1 cellular context compared by ENCODE assay signal in genomic region chr3:42581709-42582473, GRCh38.
TF ChIP-seq lines count a peak whose summit lies in the region.

A gene with protein sequence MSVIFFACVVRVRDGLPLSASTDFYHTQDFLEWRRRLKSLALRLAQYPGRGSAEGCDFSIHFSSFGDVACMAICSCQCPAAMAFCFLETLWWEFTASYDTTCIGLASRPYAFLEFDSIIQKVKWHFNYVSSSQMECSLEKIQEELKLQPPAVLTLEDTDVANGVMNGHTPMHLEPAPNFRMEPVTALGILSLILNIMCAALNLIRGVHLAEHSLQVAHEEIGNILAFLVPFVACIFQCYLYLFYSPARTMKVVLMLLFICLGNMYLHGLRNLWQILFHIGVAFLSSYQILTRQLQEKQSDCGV (minus strand): TSS chr3:42581967. CDS start chr3:42569046, 12,921 bp downstream.

TF ChIP-seq in K562, 482 proteins besides CTCF, POLR2A, EP300 and RAD21 (continued from another document and continues in another):
- TF ChIP-seq, protein P1, sequence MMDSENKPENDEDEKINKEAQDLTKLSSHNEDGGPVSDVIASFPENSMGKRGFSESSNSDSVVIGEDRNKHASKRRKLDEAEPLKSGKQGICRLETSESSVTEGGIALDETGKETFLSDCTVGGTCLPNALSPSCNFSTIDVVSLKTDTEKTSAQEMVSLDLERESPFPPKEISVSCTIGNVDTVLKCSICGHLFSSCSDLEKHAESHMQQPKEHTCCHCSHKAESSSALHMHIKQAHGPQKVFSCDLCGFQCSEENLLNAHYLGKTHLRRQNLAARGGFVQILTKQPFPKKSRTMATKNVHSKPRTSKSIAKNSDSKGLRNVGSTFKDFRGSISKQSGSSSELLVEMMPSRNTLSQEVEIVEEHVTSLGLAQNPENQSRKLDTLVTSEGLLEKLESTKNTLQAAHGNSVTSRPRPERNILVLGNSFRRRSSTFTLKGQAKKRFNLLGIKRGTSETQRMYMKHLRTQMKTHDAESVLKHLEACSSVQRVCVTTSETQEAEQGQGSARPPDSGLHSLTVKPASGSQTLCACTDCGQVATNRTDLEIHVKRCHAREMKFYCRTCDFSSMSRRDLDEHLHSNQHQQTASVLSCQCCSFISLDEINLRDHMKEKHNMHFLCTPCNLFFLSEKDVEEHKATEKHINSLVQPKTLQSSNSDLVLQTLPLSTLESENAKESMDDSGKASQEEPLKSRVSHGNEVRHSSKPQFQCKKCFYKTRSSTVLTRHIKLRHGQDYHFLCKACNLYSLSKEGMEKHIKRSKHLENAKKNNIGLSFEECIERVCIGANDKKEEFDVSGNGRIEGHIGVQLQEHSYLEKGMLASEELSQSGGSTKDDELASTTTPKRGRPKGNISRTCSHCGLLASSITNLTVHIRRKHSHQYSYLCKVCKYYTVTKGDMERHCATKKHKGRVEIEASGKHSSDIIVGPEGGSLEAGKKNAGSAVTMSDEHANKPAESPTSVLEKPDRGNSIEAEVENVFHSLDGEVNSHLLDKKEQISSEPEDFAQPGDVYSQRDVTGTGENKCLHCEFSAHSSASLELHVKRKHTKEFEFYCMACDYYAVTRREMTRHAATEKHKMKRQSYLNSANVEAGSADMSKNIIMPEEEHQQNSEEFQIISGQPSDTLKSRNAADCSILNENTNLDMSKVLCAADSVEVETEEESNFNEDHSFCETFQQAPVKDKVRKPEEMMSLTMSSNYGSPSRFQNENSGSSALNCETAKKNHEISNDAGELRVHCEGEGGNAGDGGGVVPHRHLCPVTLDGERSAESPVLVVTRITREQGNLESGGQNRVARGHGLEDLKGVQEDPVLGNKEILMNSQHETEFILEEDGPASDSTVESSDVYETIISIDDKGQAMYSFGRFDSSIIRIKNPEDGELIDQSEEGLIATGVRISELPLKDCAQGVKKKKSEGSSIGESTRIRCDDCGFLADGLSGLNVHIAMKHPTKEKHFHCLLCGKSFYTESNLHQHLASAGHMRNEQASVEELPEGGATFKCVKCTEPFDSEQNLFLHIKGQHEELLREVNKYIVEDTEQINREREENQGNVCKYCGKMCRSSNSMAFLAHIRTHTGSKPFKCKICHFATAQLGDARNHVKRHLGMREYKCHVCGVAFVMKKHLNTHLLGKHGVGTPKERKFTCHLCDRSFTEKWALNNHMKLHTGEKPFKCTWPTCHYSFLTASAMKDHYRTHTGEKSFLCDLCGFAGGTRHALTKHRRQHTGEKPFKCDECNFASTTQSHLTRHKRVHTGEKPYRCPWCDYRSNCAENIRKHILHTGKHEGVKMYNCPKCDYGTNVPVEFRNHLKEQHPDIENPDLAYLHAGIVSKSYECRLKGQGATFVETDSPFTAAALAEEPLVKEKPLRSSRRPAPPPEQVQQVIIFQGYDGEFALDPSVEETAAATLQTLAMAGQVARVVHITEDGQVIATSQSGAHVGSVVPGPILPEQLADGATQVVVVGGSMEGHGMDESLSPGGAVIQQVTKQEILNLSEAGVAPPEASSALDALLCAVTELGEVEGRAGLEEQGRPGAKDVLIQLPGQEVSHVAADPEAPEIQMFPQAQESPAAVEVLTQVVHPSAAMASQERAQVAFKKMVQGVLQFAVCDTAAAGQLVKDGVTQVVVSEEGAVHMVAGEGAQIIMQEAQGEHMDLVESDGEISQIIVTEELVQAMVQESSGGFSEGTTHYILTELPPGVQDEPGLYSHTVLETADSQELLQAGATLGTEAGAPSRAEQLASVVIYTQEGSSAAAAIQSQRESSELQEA (IDR thresholded peaks at IDR 0.05; ENCODE audit: low read depth) = no peak
- no peak for TF ChIP-seq THAP7 (CRISPR knock-in tag; IDR thresholded peaks at IDR 0.05)
- TF ChIP-seq ZNF212 (CRISPR knock-in tag; IDR thresholded peaks at IDR 0.05) = no peak
- TF ChIP-seq CTCFL (IDR thresholded peaks at IDR 0.05; ENCODE audit: borderline replicate concordance, insufficient read depth, low read depth, low read length, poor library complexity, severe bottlenecking) = peak; percentile 90
- TF ChIP-seq, protein P2, sequence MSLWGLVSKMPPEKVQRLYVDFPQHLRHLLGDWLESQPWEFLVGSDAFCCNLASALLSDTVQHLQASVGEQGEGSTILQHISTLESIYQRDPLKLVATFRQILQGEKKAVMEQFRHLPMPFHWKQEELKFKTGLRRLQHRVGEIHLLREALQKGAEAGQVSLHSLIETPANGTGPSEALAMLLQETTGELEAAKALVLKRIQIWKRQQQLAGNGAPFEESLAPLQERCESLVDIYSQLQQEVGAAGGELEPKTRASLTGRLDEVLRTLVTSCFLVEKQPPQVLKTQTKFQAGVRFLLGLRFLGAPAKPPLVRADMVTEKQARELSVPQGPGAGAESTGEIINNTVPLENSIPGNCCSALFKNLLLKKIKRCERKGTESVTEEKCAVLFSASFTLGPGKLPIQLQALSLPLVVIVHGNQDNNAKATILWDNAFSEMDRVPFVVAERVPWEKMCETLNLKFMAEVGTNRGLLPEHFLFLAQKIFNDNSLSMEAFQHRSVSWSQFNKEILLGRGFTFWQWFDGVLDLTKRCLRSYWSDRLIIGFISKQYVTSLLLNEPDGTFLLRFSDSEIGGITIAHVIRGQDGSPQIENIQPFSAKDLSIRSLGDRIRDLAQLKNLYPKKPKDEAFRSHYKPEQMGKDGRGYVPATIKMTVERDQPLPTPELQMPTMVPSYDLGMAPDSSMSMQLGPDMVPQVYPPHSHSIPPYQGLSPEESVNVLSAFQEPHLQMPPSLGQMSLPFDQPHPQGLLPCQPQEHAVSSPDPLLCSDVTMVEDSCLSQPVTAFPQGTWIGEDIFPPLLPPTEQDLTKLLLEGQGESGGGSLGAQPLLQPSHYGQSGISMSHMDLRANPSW (CRISPR knock-in tag; IDR thresholded peaks at IDR 0.05) = no peak; the same call in 1 of the 2 replicates
- no peak for TF ChIP-seq ZNF274 (IDR thresholded peaks at IDR 0.05; ENCODE audit: borderline replicate concordance, low read depth, low read length)
- no peak for TF ChIP-seq ATF4 (CRISPR knock-in tag; IDR thresholded peaks at IDR 0.05)
- no peak for TF ChIP-seq HSF4 (CRISPR knock-in tag; IDR thresholded peaks at IDR 0.05; ENCODE audit: borderline replicate concordance)
- no peak; the same call in 1 of the 2 replicates for TF ChIP-seq NCOA6 (IDR thresholded peaks at IDR 0.05)
- TF ChIP-seq GTF2E2 (tag; IDR thresholded peaks at IDR 0.05) = 0 out of 2 replicates have a peak, but pooled peaks have one; percentile 84
- TF ChIP-seq ZNF174 (CRISPR knock-in tag; IDR thresholded peaks at IDR 0.05) = no peak
- TF ChIP-seq HNRNPL (IDR thresholded peaks at IDR 0.05; ENCODE audit: low read depth, low read length) = peak; percentile 33
- TF ChIP-seq TAF9B (IDR thresholded peaks at IDR 0.05; ENCODE audit: partially characterized antibody) = peak; percentile 78
- peak; percentile 60 to 89; a peak in 2 of 4 replicates for TF ChIP-seq SIN3A (IDR thresholded peaks at IDR 0.05; ENCODE audit: borderline replicate concordance in 2 of 2, control insufficient read depth in 1 of 2, low read depth in 2 of 2, low read length in 2 of 2)
- no peak for TF ChIP-seq TSC22D4 (tag; IDR thresholded peaks at IDR 0.05)
- peak; percentile 94 for TF ChIP-seq RBM25 (IDR thresholded peaks at IDR 0.05; ENCODE audit: low read depth, low read length, severe bottlenecking)
- peak; percentile 56; the same call in 1 of the 2 replicates for TF ChIP-seq ZBTB7A (IDR thresholded peaks at IDR 0.05; ENCODE audit: borderline replicate concordance, control insufficient read depth, low read depth, low read length)
- TF ChIP-seq, protein P3, sequence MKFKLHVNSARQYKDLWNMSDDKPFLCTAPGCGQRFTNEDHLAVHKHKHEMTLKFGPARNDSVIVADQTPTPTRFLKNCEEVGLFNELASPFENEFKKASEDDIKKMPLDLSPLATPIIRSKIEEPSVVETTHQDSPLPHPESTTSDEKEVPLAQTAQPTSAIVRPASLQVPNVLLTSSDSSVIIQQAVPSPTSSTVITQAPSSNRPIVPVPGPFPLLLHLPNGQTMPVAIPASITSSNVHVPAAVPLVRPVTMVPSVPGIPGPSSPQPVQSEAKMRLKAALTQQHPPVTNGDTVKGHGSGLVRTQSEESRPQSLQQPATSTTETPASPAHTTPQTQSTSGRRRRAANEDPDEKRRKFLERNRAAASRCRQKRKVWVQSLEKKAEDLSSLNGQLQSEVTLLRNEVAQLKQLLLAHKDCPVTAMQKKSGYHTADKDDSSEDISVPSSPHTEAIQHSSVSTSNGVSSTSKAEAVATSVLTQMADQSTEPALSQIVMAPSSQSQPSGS (CRISPR knock-in tag; IDR thresholded peaks at IDR 0.05) = no peak
- TF ChIP-seq ZNF239 (CRISPR knock-in tag; IDR thresholded peaks at IDR 0.05) = no peak; the same call in 1 of the 2 replicates
- TF ChIP-seq, protein P4, sequence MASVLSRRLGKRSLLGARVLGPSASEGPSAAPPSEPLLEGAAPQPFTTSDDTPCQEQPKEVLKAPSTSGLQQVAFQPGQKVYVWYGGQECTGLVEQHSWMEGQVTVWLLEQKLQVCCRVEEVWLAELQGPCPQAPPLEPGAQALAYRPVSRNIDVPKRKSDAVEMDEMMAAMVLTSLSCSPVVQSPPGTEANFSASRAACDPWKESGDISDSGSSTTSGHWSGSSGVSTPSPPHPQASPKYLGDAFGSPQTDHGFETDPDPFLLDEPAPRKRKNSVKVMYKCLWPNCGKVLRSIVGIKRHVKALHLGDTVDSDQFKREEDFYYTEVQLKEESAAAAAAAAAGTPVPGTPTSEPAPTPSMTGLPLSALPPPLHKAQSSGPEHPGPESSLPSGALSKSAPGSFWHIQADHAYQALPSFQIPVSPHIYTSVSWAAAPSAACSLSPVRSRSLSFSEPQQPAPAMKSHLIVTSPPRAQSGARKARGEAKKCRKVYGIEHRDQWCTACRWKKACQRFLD (CRISPR knock-in tag; IDR thresholded peaks at IDR 0.05) = peak; percentile 60
- TF ChIP-seq ZNF197 (CRISPR knock-in tag; IDR thresholded peaks at IDR 0.05; ENCODE audit: low read depth) = peak; percentile 79
- TF ChIP-seq, protein P5, sequence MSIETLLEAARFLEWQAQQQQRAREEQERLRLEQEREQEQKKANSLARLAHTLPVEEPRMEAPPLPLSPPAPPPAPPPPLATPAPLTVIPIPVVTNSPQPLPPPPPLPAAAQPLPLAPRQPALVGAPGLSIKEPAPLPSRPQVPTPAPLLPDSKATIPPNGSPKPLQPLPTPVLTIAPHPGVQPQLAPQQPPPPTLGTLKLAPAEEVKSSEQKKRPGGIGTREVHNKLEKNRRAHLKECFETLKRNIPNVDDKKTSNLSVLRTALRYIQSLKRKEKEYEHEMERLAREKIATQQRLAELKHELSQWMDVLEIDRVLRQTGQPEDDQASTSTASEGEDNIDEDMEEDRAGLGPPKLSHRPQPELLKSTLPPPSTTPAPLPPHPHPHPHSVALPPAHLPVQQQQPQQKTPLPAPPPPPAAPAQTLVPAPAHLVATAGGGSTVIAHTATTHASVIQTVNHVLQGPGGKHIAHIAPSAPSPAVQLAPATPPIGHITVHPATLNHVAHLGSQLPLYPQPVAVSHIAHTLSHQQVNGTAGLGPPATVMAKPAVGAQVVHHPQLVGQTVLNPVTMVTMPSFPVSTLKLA (conservative IDR thresholded peaks at IDR 0.05) = peak; percentile 97 to 99
- no peak for TF ChIP-seq NR3C1 (CRISPR knock-in tag; IDR thresholded peaks at IDR 0.05)
- TF ChIP-seq, protein P6, sequence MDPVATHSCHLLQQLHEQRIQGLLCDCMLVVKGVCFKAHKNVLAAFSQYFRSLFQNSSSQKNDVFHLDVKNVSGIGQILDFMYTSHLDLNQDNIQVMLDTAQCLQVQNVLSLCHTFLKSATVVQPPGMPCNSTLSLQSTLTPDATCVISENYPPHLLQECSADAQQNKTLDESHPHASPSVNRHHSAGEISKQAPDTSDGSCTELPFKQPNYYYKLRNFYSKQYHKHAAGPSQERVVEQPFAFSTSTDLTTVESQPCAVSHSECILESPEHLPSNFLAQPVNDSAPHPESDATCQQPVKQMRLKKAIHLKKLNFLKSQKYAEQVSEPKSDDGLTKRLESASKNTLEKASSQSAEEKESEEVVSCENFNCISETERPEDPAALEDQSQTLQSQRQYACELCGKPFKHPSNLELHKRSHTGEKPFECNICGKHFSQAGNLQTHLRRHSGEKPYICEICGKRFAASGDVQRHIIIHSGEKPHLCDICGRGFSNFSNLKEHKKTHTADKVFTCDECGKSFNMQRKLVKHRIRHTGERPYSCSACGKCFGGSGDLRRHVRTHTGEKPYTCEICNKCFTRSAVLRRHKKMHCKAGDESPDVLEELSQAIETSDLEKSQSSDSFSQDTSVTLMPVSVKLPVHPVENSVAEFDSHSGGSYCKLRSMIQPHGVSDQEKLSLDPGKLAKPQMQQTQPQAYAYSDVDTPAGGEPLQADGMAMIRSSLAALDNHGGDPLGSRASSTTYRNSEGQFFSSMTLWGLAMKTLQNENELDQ (CRISPR knock-in tag; IDR thresholded peaks at IDR 0.05; ENCODE audit: borderline replicate concordance) = no peak; the same call in 1 of the 2 replicates
- TF ChIP-seq RB1 (IDR thresholded peaks at IDR 0.05; ENCODE audit: low read depth) = peak; percentile 87
- TF ChIP-seq ZNF76 (CRISPR knock-in tag; IDR thresholded peaks at IDR 0.05; ENCODE audit: borderline replicate concordance) = no peak; the same call in 1 of the 2 replicates
- no peak for TF ChIP-seq ZNF507 (tag; conservative IDR thresholded peaks at IDR 0.05)
- TF ChIP-seq SRSF3 (IDR thresholded peaks at IDR 0.05; ENCODE audit: insufficient read depth, low read length) = no peak
- no peak for TF ChIP-seq DIDO1 (tag; IDR thresholded peaks at IDR 0.05; ENCODE audit: low read depth)
- TF ChIP-seq BDP1 (IDR thresholded peaks at IDR 0.05; ENCODE audit: insufficient read depth, insufficient read length) = no peak
- peak; percentile 96 for TF ChIP-seq KDM5B (IDR thresholded peaks at IDR 0.05; ENCODE audit: insufficient replicate concordance, low read depth, low read length)
- peak; percentile 51; the same call in 1 of the 2 replicates for TF ChIP-seq MTA3 (IDR thresholded peaks at IDR 0.05; ENCODE audit: borderline replicate concordance)
- no peak for TF ChIP-seq MTA1 (IDR thresholded peaks at IDR 0.05; ENCODE audit: borderline replicate concordance)
